ENCODE assay signal across 8 cellular contexts in genomic region chr2:157875720-157876065, GRCh38. TPM values are rescaled to one million over a fixed set of nuclear protein-coding genes. Genes with fewer than 3 reads are reported as not detected.
A peak's percentile ranks its signal among the peaks of the same experiment; 100 is the strongest.
DNase-seq lines count a peak whose midpoint lies in the region; ATAC-seq and TF ChIP-seq lines count a peak whose summit lies in the region.

No MANE protein-coding gene starts in this region.

- no peaks in the 10 kb centered on the region for H3K36me3 ChIP-seq in OCI-LY7 (ENCODE audit: insufficient read depth, low read length)
- no peaks in the 10 kb centered on the region for H3K36me3 ChIP-seq in adrenal gland (replicated peaks in 1 of 2)

- intact Hi-C loops in OCI-LY7 (cut with micrococcal nuclease; ENCODE audit: unreplicated experiment) (loop anchor here (5.0 to 10.0 kb wide), 4 partner anchors 381 to 1839 kb away; partner anchors contain the start of genes CCDC148, MARCHF7, PKP4 and WDSUB1), adrenal gland (cut with DNase I) (loop anchor here (5.0 to 10.0 kb wide), 2 partner anchors 91 to 132 kb away; no protein-coding TSS in a partner anchor)

- H3K4me1 ChIP-seq in OCI-LY7 (ENCODE audit: insufficient read depth, low read length, poor library complexity, severe bottlenecking) (peaks cover 15% of the 10 kb centered on the region), adrenal gland (replicated peaks in 1 of 2) (peaks cover 16 to 23% of the 10 kb centered on the region in 2 donors)

- H3K4me3 ChIP-seq in OCI-LY7 (ENCODE audit: low read depth, low read length, poor library complexity, severe bottlenecking) (peak overlapping the region; percentile 85), adrenal gland (peak overlapping the region in 3 of 4 donors; percentile 61 to 90 (median 83)), iPS-18c (ENCODE audit: insufficient read depth, low read depth, low read length) (peak overlapping the region; percentile 75)

- CTCF ChIA-PET in OCI-LY7 (lab: Charles Lee; ENCODE audit: unreplicated experiment): interaction anchor here (0.6 kb wide), 1 partner anchor 602 kb away, joined by 6 read pairs; no protein-coding TSS in a partner anchor

- no peaks in the 10 kb centered on the region for H4K20me1 ChIP-seq in OCI-LY7 (ENCODE audit: insufficient read depth, low read length)

- H3K27ac ChIP-seq in OCI-LY7 (ENCODE audit: low read depth, low read length, poor library complexity, severe bottlenecking) (no peak overlapping the region), adrenal gland (peak overlapping the region in 4 of 5 donors; percentile 88 to 99 (median 97))

- POLR2A ChIA-PET in OCI-LY7 (lab: Charles Lee): interaction anchor here (0.5 to 1.0 kb wide), 6 partner anchors 11 to 734 kb away, joined by 3 to 5 read pairs (median 4); no protein-coding TSS in a partner anchor

- BruUV-seq in OCI-LY7 (replicated peaks; lab: Mats Ljungman, UMichigan): no TSS peak

- H3K9me3 ChIP-seq in OCI-LY7 (ENCODE audit: low read length) (no peaks in the 10 kb centered on the region), adrenal gland (replicated peaks in 1 of 3) (no peaks in the 10 kb centered on the region), iPS-18c (ENCODE audit: control insufficient read depth, insufficient read depth, low read length) (no peaks in the 10 kb centered on the region)

- no peaks in the 10 kb centered on the region for H3K27me3 ChIP-seq in adrenal gland

- no peaks in the 10 kb centered on the region for H3K79me2 ChIP-seq in OCI-LY7 (ENCODE audit: insufficient read depth, low read depth, low read length)

- peak overlapping the region; percentile 84 for H3K4me2 ChIP-seq in OCI-LY7 (ENCODE audit: low read length)

- no peaks in the 10 kb centered on the region for H3K9me2 ChIP-seq in OCI-LY7 (ENCODE audit: insufficient read depth, low read length)

- TF ChIP-seq CTCF in OCI-LY7 (conservative IDR thresholded peaks at IDR 0.05; ENCODE audit: low read length) (no peak), adrenal gland (IDR thresholded peaks at IDR 0.05) (no peak)

- H2AFZ ChIP-seq in OCI-LY7 (ENCODE audit: low read length): peak overlapping the region; percentile 79

- WGBS in adrenal gland, 4 donors: 1 to 2% methylated on average over 43 to 49 of the region's 49 CpGs; no CpG with 5 or more reads in 2 of the 4 donors

- peak; percentile 42 for ATAC-seq in HG02759 (IDR thresholded peaks at IDR 0.05; ENCODE audit: unreplicated experiment)

- DNase-seq in NCI-H1092 treated with DMSO at 0.1 percent for 48 hours (lab: John Stamatoyannopoulos, UW) (peak; percentile 35), NCI-H1092 (lab: John Stamatoyannopoulos, UW) (no peak), OCI-LY7 (ENCODE audit: low spot score) (no peak), adrenal gland (peak in 6 of 7 donors; percentile 27 to 67 (median 56)), GM19240 (ENCODE audit: insufficient read length, low spot score) (no peak)
- peak; percentile 30 to 60 for DNase-seq in stimulated activated CD4-positive, alpha-beta T cell treated with anti-CD3 and anti-CD28 coated beads, Interleukin-1b, Interleukin-23, amount 100 ng/mL, for 4 hours (ENCODE audit: low read depth in 2 of 2)

- no peak for TF ChIP-seq POLR2A in adrenal gland (IDR thresholded peaks at IDR 0.05)

RNA-seq across cellular contexts. Expression of gene ACVR1, which starts 0.4 kb away (rescaled TPM):
- 0.13 and 1.6 TPM in 2 replicates for total RNA-seq in OCI-LY7 (2014; rRNA removed; shearing (Covaris generic))
- total RNA-seq in OCI-LY7 (2022) (2.7 and 3.9 TPM in 2 replicates), adrenal gland (10 to 100 TPM; 10.6 to 25.0 (median 17.9) TPM)
- 10 to 100 TPM in 1 of 3 donors, 1 to 10 TPM in 2; 4.6 to 15.1 (median 5.6) TPM for polyA plus RNA-seq in adrenal gland

Comparison
In these comparisons a context has a peak if more than half of its experiments do, and no peak if none do; other contexts are left out.
1. DNase-seq: peak in NCI-H1092 treated with DMSO at 0.1 percent for 48 hours (single experiment), adrenal gland (6 of 7) and stimulated activated CD4-positive, alpha-beta T cell treated with anti-CD3 and anti-CD28 coated beads, Interleukin-1b, Interleukin-23, amount 100 ng/mL, for 4 hours (2 of 2); none in NCI-H1092 (single experiment), OCI-LY7 (single experiment) and GM19240 (single experiment).
2. Peak in every context shown above with its lines, with median percentiles within 50 percentile points of each other: H3K4me3 ChIP-seq.